11 cellular contexts compared by ENCODE assay signal in genomic region chr12:113057565-113058485, GRCh38. TPM values are rescaled to one million over a fixed set of nuclear protein-coding genes. Genes with fewer than 3 reads are reported as not detected.
DNase-seq lines count a peak whose midpoint lies in the region; ATAC-seq and TF ChIP-seq lines count a peak whose summit lies in the region.
"Had no signal": no experiment of that assay in that cellular context is flagged by ENCODE, and none has a peak within 500 bp of the region (broad histone marks: within the 10 kb centered on the region; RNA-seq: fewer than 3 reads in every experiment).

No MANE protein-coding gene starts in this region.

- H3K9me3 ChIP-seq in suprapubic skin: no peaks in the 10 kb centered on the region

- no peak for TF ChIP-seq CTCF in suprapubic skin (IDR thresholded peaks at IDR 0.05)

- peak overlapping the region; percentile 67 for H3K4me3 ChIP-seq in suprapubic skin

- no peak for DNase-seq in activated T-cell treated with anti-CD3 and anti-CD28 coated beads, Interleukin-2, amount 50 U/mL, for 72 hours
- DNase-seq in activated T-cell treated with anti-CD3 and anti-CD28 coated beads, Interleukin-2, amount 50 U/mL, for 48 hours: no peak
- DNase-seq in suprapubic skin (ENCODE audit: low spot score in 2 of 2) (no peak), dermis blood vessel endothelial cell (no peak)
- DNase-seq in activated CD4-positive, alpha-beta T cell treated with anti-CD3 and anti-CD28 coated beads, Interleukin-2, amount 50 U/mL, for 48 hours: no peak
- no peak for DNase-seq in stimulated activated CD4-positive, alpha-beta T cell treated with anti-CD3 and anti-CD28 coated beads, Interleukin-2, amount 100 ng/mL, for 48 hours
- DNase-seq: NCI-H2171, occipital lobe, T-helper 2 cell had no signal

- no peaks in the 10 kb centered on the region for H3K36me3 Mint-ChIP-seq in activated T-cell treated with anti-CD3 and anti-CD28 coated beads, Interleukin-2, amount 50 U/mL, for 72 hours (ENCODE audit: insufficient read depth in 2 of 2)

- TF ChIP-seq EP300 in suprapubic skin (IDR thresholded peaks at IDR 0.05): no peak

- no peak for TF ChIP-seq POLR2A in suprapubic skin (IDR thresholded peaks at IDR 0.05)

- H3K27me3 ChIP-seq in layer of hippocampus (ENCODE audit: control insufficient read depth, insufficient read depth, low read length) (peaks cover 4% of the 10 kb centered on the region), suprapubic skin (peaks cover 44% of the 10 kb centered on the region)

- H3K4me3 Mint-ChIP-seq in activated T-cell treated with anti-CD3 and anti-CD28 coated beads, Interleukin-2, amount 50 U/mL, for 72 hours: peak overlapping the region; percentile 58

- H3K27me3 Mint-ChIP-seq in activated T-cell treated with anti-CD3 and anti-CD28 coated beads, Interleukin-2, amount 50 U/mL, for 72 hours (ENCODE audit: low read depth): no peaks in the 10 kb centered on the region

- peaks cover 6% of the 10 kb centered on the region for H3K4me1 Mint-ChIP-seq in activated T-cell treated with anti-CD3 and anti-CD28 coated beads, Interleukin-2, amount 50 U/mL, for 72 hours (ENCODE audit: low read depth)

- H3K27ac ChIP-seq in angular gyrus (ENCODE audit: low read depth, low read length) (peak overlapping the region; percentile 66), layer of hippocampus (ENCODE audit: low read depth, low read length) (peak overlapping the region; percentile 44), suprapubic skin (no peak overlapping the region)

- WGBS in suprapubic skin: 91% methylated on average over 7 of the region's 44 CpGs

- no peak for ATAC-seq in activated T-cell treated with anti-CD3 and anti-CD28 coated beads, Interleukin-2, amount 50 U/mL, for 72 hours (replicated peaks in 1 of 2)

- no peaks in the 10 kb centered on the region for H3K9me3 Mint-ChIP-seq in activated T-cell treated with anti-CD3 and anti-CD28 coated beads, Interleukin-2, amount 50 U/mL, for 72 hours

- peaks cover 13% of the 10 kb centered on the region for H3K4me1 ChIP-seq in suprapubic skin

- no peak overlapping the region for H3K27ac Mint-ChIP-seq in activated T-cell treated with anti-CD3 and anti-CD28 coated beads, Interleukin-2, amount 50 U/mL, for 72 hours

- no peaks in the 10 kb centered on the region for H3K36me3 ChIP-seq in suprapubic skin

RNA-seq across cellular contexts. Expression of gene DTX1, which starts 1.3 kb away (rescaled TPM):
- 10 to 100 TPM; 17.6 to 18.0 TPM for total RNA-seq in activated T-cell treated with anti-CD3 and anti-CD28 coated beads, Interleukin-2, amount 50 U/mL, for 72 hours
- 1 to 10 TPM; 1.1 to 3.4 (median 1.7) TPM for total RNA-seq in suprapubic skin
- total RNA-seq in dermis blood vessel endothelial cell: 1.7 and 1.9 TPM in 2 replicates
